27 cellular contexts compared by ENCODE assay signal in genomic region chr6:50785921-50786320, GRCh38. TPM values are rescaled to one million over a fixed set of nuclear protein-coding genes. Genes with fewer than 3 reads are reported as not detected.
"Had no signal": no experiment of that assay in that cellular context is flagged by ENCODE, and none has a peak within 500 bp of the region (broad histone marks: within the 10 kb centered on the region; RNA-seq: fewer than 3 reads in every experiment).

No MANE protein-coding gene starts in this region.

- H3K4me2 ChIP-seq: KMS-11 had no signal

- H3K4me1 ChIP-seq: adrenal gland, body of pancreas, Peyer's patch had no signal

- H3K9ac ChIP-seq: KMS-11 had no signal

- H3K36me3 Mint-ChIP-seq: activated CD4-positive, alpha-beta memory T cell treated with anti-CD3 and anti-CD28 coated beads for 36 hours; activated naive CD4-positive, alpha-beta T cell treated with anti-CD3 and anti-CD28 coated beads, Interleukin-2, amount 10 ng/mL, durations not matched to agents 7 days and 5 days; activated naive CD8-positive, alpha-beta T cell treated with anti-CD3 and anti-CD28 coated beads, Interleukin-2, amount 10 ng/mL, durations not matched to agents 7 days and 5 days had no signal

- DNase-seq: activated B cell treated with CpG ODN at 0.5 μM for 24 hours; activated CD4-positive, alpha-beta memory T cell treated with anti-CD3 and anti-CD28 coated beads for 36 hours; activated CD4-positive, alpha-beta T cell treated with anti-CD3 and anti-CD28 coated beads for 1 hour; activated CD4-positive, alpha-beta T cell treated with anti-CD3 and anti-CD28 coated beads, Interleukin-2, amount 10 ng/mL, durations not matched to agents 24 days and 14 days; activated CD8-positive, alpha-beta memory T cell treated with anti-CD3 and anti-CD28 coated beads for 24 hours; activated gamma-delta T cell treated with Interleukin-2 at 50 U/mL for 16 hours; activated naive CD4-positive, alpha-beta T cell treated with anti-CD3 and anti-CD28 coated beads, Interleukin-2, amount 10 ng/mL, durations not matched to agents 7 days and 5 days; activated naive CD8-positive, alpha-beta T cell treated with anti-CD3 and anti-CD28 coated beads, Interleukin-2, amount 10 ng/mL, durations not matched to agents 7 days and 5 days; activated T-cell treated with anti-CD3 and anti-CD28 coated beads, Interleukin-2, amount 50 U/mL, for 4 hours; adrenal gland; aorta; body of pancreas; MG63; MV-4-11; NCI-H1092 treated with DMSO at 0.1 percent for 48 hours; NCI-H1417 treated with DMSO at 0.1 percent for 48 hours; NCI-H1694; NCI-H2029; NCI-H446; NCI-H524; Peyer's patch; SHP77 treated with DMSO at 0.1 percent for 48 hours; T-helper 17 cell; T-helper 9 cell had no signal

- H3K9me3 Mint-ChIP-seq: activated CD4-positive, alpha-beta memory T cell treated with anti-CD3 and anti-CD28 coated beads for 36 hours; activated CD4-positive, alpha-beta T cell treated with anti-CD3 and anti-CD28 coated beads, Interleukin-2, amount 10 ng/mL, durations not matched to agents 24 days and 14 days; activated naive CD4-positive, alpha-beta T cell treated with anti-CD3 and anti-CD28 coated beads, Interleukin-2, amount 10 ng/mL, durations not matched to agents 7 days and 5 days; activated naive CD8-positive, alpha-beta T cell treated with anti-CD3 and anti-CD28 coated beads, Interleukin-2, amount 10 ng/mL, durations not matched to agents 7 days and 5 days; activated T-cell treated with anti-CD3 and anti-CD28 coated beads, Interleukin-2, amount 50 U/mL, for 4 hours; activated T-helper 2 cell treated with anti-CD3 and anti-CD28 coated beads, Interferon-gamma antibody, Interleukin-2, Interleukin-4, amounts not matched to agents 10 μg/mL and 5 μg/mL and 100 μg/mL, durations not matched to agents 14 hours and 24 hours and 36 hours had no signal

- H3K36me3 ChIP-seq: adrenal gland, MG63, Peyer's patch had no signal

- H3K9me3 ChIP-seq: adrenal gland, body of pancreas, MG63, Peyer's patch had no signal

- H3K27ac ChIP-seq: adrenal gland, body of pancreas, KMS-11, Peyer's patch had no signal

- H3K4me3 ChIP-seq: adrenal gland, body of pancreas, MG63, Peyer's patch had no signal

- H3K27ac Mint-ChIP-seq: activated B cell treated with CpG ODN at 0.5 μM for 24 hours; activated CD4-positive, alpha-beta memory T cell treated with anti-CD3 and anti-CD28 coated beads for 36 hours; activated CD4-positive, alpha-beta T cell treated with anti-CD3 and anti-CD28 coated beads, Interleukin-2, amount 10 ng/mL, durations not matched to agents 24 days and 14 days; activated naive CD4-positive, alpha-beta T cell treated with anti-CD3 and anti-CD28 coated beads, Interleukin-2, amount 10 ng/mL, durations not matched to agents 7 days and 5 days; activated naive CD8-positive, alpha-beta T cell treated with anti-CD3 and anti-CD28 coated beads, Interleukin-2, amount 10 ng/mL, durations not matched to agents 7 days and 5 days; activated T-helper 2 cell treated with anti-CD3 and anti-CD28 coated beads, Interferon-gamma antibody, Interleukin-2, Interleukin-4, amounts not matched to agents 10 μg/mL and 5 μg/mL and 100 μg/mL, durations not matched to agents 14 hours and 24 hours and 36 hours; T-helper 17 cell had no signal

- H3K27me3 ChIP-seq: adrenal gland, body of pancreas, MG63, Peyer's patch had no signal

- ATAC-seq: activated T-cell treated with anti-CD3 and anti-CD28 coated beads, Interleukin-2, amount 50 U/mL, for 4 hours; body of pancreas; T-helper 17 cell had no signal

RNA-seq across cellular contexts. Expression of gene TFAP2B, which starts 32.8 kb away (rescaled TPM):
- total RNA-seq: activated B cell treated with CpG ODN at 0.5 μM for 24 hours; activated CD4-positive, alpha-beta memory T cell treated with anti-CD3 and anti-CD28 coated beads for 36 hours; activated CD4-positive, alpha-beta T cell treated with anti-CD3 and anti-CD28 coated beads, Interleukin-2, amount 10 ng/mL, durations not matched to agents 24 days and 14 days; activated naive CD8-positive, alpha-beta T cell treated with anti-CD3 and anti-CD28 coated beads, Interleukin-2, amount 10 ng/mL, durations not matched to agents 7 days and 5 days; activated T-cell treated with anti-CD3 and anti-CD28 coated beads, Interleukin-2, amount 50 U/mL, for 4 hours; activated T-helper 2 cell treated with anti-CD3 and anti-CD28 coated beads, Interferon-gamma antibody, Interleukin-2, Interleukin-4, amounts not matched to agents 10 μg/mL and 5 μg/mL and 100 μg/mL, durations not matched to agents 14 hours and 24 hours and 36 hours; aorta; body of pancreas; Peyer's patch; SK-MEL-5; T-helper 17 cell had no signal
